Comparison of ENCODE assay signal across 7 cellular contexts in the genomic region with DNA sequence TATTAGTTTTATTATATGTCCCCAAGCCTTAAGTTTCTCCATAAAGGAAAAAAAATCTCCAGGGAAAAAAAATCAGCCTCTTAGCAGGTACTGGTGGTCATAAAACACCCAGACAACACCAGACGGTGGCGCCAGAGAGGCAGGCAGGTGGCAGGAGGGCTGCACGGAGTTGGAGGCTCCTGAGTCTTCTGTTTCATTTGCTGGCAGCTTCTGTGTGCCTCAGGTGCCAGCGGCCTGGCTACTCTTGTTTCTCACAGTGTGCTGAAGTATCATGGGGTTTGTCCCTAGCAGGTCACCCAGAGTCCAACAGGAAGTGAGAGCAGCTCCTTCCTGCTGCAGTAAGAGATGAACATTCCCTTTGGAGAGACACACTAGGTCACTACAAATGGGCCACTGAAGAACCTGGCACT.
DNase-seq lines count a peak whose midpoint lies in the region; ATAC-seq, FAIRE-seq and TF ChIP-seq lines count a peak whose summit lies in the region.

No MANE protein-coding gene starts in this region.

- no peaks in the 10 kb centered on the region for H3K9me3 ChIP-seq in right cardiac atrium (ENCODE audit: control insufficient read depth, low read length)
- no peaks in the 10 kb centered on the region for H3K9me3 ChIP-seq in sigmoid colon

- DNase-seq in GM12892 (ENCODE audit: insufficient read length): peak; percentile 42
- peak; percentile 80 for DNase-seq in NCI-H1105 treated with DMSO at 0.1 percent for 48 hours (lab: John Stamatoyannopoulos, UW)
- peak; percentile 72 for DNase-seq in T follicular helper cell (ENCODE audit: low read depth)
- DNase-seq in amniotic epithelial cell (ENCODE audit: low read depth): peak; percentile 75
- DNase-seq in right cardiac atrium: peak; percentile 90 to 96 (median 94)
- peak; percentile 92 for DNase-seq in sigmoid colon

- peak; percentile 75 for FAIRE-seq in GM12892 (lab: Jason Lieb, UNC)

- TF ChIP-seq CTCF in sigmoid colon (IDR thresholded peaks at IDR 0.05): peak; percentile 44 to 80 (median 76)

- TF ChIP-seq POLR2A in GM12892 (IDR thresholded peaks at IDR 0.05; ENCODE audit: low read depth, low read length): no peak
- TF ChIP-seq POLR2A in sigmoid colon (IDR thresholded peaks at IDR 0.05): no peak

- no peaks in the 10 kb centered on the region for H3K27me3 ChIP-seq in right cardiac atrium (ENCODE audit: control insufficient read depth, insufficient read depth)
- H3K27me3 ChIP-seq in sigmoid colon: no peaks in the 10 kb centered on the region

- H3K4me1 ChIP-seq in right cardiac atrium (ENCODE audit: control insufficient read depth, insufficient read depth, low read length) (peaks cover 5% of the 10 kb centered on the region), sigmoid colon (peaks cover 0 to 16% (median 9%) of the 10 kb centered on the region in 4 donors)

- H3K27ac ChIP-seq in right cardiac atrium (ENCODE audit: low read length) (no peak overlapping the region), sigmoid colon (peak overlapping the region in 2 of 4 donors; percentile 5 to 11)

- no peak for TF ChIP-seq EP300 in sigmoid colon (IDR thresholded peaks at IDR 0.05)

- ATAC-seq in HG02642 (IDR thresholded peaks at IDR 0.05; ENCODE audit: poor library complexity, unreplicated experiment): peak; percentile 94
- ATAC-seq in right cardiac atrium: peak; percentile 68 to 78

- intact Hi-C loops in right cardiac atrium (cut with DNase I): loop anchor here in 3 of 4 donors (2.0 to 10.0 kb wide), 3 partner anchors 123 to 201 kb away; a partner anchor contains a TSS
- intact Hi-C loops in sigmoid colon (cut with DNase I): loop anchor here (1.0 to 10.0 kb wide), 4 partner anchors 56 to 273 kb away; a partner anchor contains a TSS

- WGBS in right cardiac atrium: 5% methylated on average over 4 of the region's 4 CpGs
- WGBS in sigmoid colon, 2 donors: 0 to 3% methylated on average over 4 of the region's 4 CpGs

- H3K4me3 ChIP-seq in right cardiac atrium (ENCODE audit: low read length) (no peak overlapping the region), sigmoid colon (no peak overlapping the region)

- H3K36me3 ChIP-seq in sigmoid colon: no peaks in the 10 kb centered on the region

Comparison
In these comparisons a context has a peak if more than half of its experiments do, and no peak if none do; other contexts are left out.
1. DNase-seq: peak in every context shown above with its lines; median percentile 94 in right cardiac atrium; 92 in sigmoid colon; 80 in NCI-H1105 treated with DMSO at 0.1 percent for 48 hours; 75 in amniotic epithelial cell; 72 in T follicular helper cell; 42 in GM12892.